In the genomic region with DNA sequence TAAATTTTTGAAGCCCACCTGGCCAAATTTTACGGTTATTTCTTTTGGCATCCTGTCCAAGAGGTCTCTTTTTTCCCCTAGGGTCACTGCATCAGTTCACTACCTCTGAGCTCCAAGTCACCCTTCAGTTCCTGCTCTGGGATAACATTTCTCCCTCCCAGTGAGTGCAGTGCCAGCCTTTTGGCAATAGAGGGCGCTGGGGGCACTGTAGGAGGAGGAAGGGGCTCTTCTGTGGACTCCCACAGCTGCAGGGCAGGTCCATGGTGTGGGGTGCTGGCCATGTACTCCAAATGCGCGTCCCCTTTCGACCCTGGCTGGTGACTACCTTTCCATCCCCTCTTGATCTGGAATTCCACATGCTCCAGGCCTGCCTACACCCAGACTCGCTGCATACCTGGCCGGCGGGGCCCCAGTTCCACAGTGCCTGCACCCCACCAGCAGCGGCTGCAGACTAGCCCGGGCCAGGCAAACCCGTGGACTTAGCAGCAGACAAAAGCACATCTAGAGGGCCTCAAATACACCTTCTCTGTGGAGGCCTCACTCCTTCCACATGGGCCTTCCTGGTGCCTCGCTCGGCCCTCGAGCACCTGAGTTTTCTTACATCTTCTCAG, we compare ENCODE assay signal across 8 cellular contexts. TPM values are rescaled to one million over a fixed set of nuclear protein-coding genes. Genes with fewer than 3 reads are reported as not detected.
DNase-seq lines count a peak whose midpoint lies in the region; ATAC-seq lines count a peak whose summit lies in the region.

No MANE protein-coding gene starts in this region.

- H3K9me3 Mint-ChIP-seq in activated T-cell treated with anti-CD3 and anti-CD28 coated beads, Interleukin-2, amount 50 U/mL, for 72 hours: peaks cover 0 to 4% of the 10 kb centered on the region in 2 donors

- ATAC-seq in activated T-cell treated with anti-CD3 and anti-CD28 coated beads, Interleukin-2, amount 50 U/mL, for 72 hours (replicated peaks in 1 of 2): no peak
- ATAC-seq in GM19328 (IDR thresholded peaks at IDR 0.05; ENCODE audit: unreplicated experiment): no peak
- no peak for ATAC-seq in GM18870 (IDR thresholded peaks at IDR 0.05; ENCODE audit: unreplicated experiment)

- H3K27ac Mint-ChIP-seq in activated T-cell treated with anti-CD3 and anti-CD28 coated beads, Interleukin-2, amount 50 U/mL, for 72 hours: no peak overlapping the region

- no peak overlapping the region for H3K4me3 Mint-ChIP-seq in activated T-cell treated with anti-CD3 and anti-CD28 coated beads, Interleukin-2, amount 50 U/mL, for 72 hours

- DNase-seq in 8988T (peak; percentile 61), DMS153 treated with DMSO at 0.1 percent for 48 hours (lab: John Stamatoyannopoulos, UW; ENCODE audit: unreplicated experiment) (peak; percentile 38), NCI-H1105 treated with DMSO at 0.1 percent for 48 hours (lab: John Stamatoyannopoulos, UW) (peak; percentile 20), islet precursor cell (peak; percentile 86)
- DNase-seq in activated T-cell treated with anti-CD3 and anti-CD28 coated beads, Interleukin-2, amount 50 U/mL, for 72 hours: peak; percentile 49 to 68
- no peak for DNase-seq in activated CD4-positive, CD25-positive, alpha-beta regulatory T cell (lab: John Stamatoyannopoulos, UW)

- H3K4me1 Mint-ChIP-seq in activated T-cell treated with anti-CD3 and anti-CD28 coated beads, Interleukin-2, amount 50 U/mL, for 72 hours (ENCODE audit: low read depth): peaks cover 39% of the 10 kb centered on the region

- H3K27me3 Mint-ChIP-seq in activated T-cell treated with anti-CD3 and anti-CD28 coated beads, Interleukin-2, amount 50 U/mL, for 72 hours (ENCODE audit: low read depth): no peaks in the 10 kb centered on the region

- peaks cover 0 to 4% of the 10 kb centered on the region in 2 donors for H3K36me3 Mint-ChIP-seq in activated T-cell treated with anti-CD3 and anti-CD28 coated beads, Interleukin-2, amount 50 U/mL, for 72 hours (ENCODE audit: insufficient read depth in 2 of 2)

RNA-seq across cellular contexts. Expression of a gene that starts 20.3 kb away (rescaled TPM):
- total RNA-seq in activated T-cell treated with anti-CD3 and anti-CD28 coated beads, Interleukin-2, amount 50 U/mL, for 72 hours: 100 to 1,000 TPM; 121 to 124 TPM

RNA-seq across cellular contexts. Expression of a gene that starts 29.5 kb away (rescaled TPM):
- total RNA-seq in activated T-cell treated with anti-CD3 and anti-CD28 coated beads, Interleukin-2, amount 50 U/mL, for 72 hours: 1 to 10 TPM in 1 of 2 donors, under 1 TPM in 1; 0.70 to 1.1 TPM

RNA-seq across cellular contexts. Expression of a gene that starts 58.4 kb away (rescaled TPM):
- total RNA-seq in activated T-cell treated with anti-CD3 and anti-CD28 coated beads, Interleukin-2, amount 50 U/mL, for 72 hours: 10 to 100 TPM; 65.7 to 70.0 TPM

Comparison
In these comparisons a context has a peak if more than half of its experiments do, and no peak if none do; other contexts are left out.
1. DNase-seq: peak in 8988T (single experiment), DMS153 treated with DMSO at 0.1 percent for 48 hours (single experiment), NCI-H1105 treated with DMSO at 0.1 percent for 48 hours (single experiment), activated T-cell treated with anti-CD3 and anti-CD28 coated beads, Interleukin-2, amount 50 U/mL, for 72 hours (2 of 2) and islet precursor cell (single experiment); none in activated CD4-positive, CD25-positive, alpha-beta regulatory T cell (0 of 4).